8 cellular contexts compared by ENCODE assay signal in the genomic region with DNA sequence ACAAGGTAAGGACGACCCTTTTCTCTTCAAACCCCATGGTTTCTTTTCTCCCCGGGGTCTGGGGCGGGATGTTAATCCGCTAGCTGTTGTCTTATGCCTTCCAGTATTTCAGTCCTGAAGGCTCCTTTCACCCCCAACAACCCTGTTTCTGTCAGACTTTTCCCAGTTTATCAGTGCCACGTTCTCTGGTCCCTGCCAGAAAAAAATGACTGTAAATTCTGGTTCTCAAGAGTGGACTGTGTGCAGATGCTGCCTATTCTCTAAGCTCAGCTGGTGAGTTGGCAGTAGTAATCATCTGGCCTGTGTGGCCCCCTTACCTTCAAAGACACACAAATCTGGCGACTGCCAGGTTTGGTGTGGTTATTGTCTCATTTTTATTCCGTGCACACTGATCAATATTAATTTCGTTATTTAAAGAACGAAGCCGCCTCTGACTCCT. TPM values are rescaled to one million over a fixed set of nuclear protein-coding genes. Genes with fewer than 3 reads are reported as not detected.
DNase-seq lines count a peak whose midpoint lies in the region; ATAC-seq and TF ChIP-seq lines count a peak whose summit lies in the region.

No MANE protein-coding gene starts in this region.

- no peaks in the 10 kb centered on the region for H3K9me2 ChIP-seq in SK-N-SH

- ATAC-seq in HG03159 (IDR thresholded peaks at IDR 0.05; ENCODE audit: unreplicated experiment) = no peak
- no peak for ATAC-seq in GM18498 (IDR thresholded peaks at IDR 0.05; ENCODE audit: unreplicated experiment)

- TF ChIP-seq EP300 in SK-N-SH (IDR thresholded peaks at IDR 0.05; ENCODE audit: borderline replicate concordance in 1 of 2, low read depth in 1 of 2, low read length in 1 of 2) = no peak

- peak overlapping the region; percentile 99 for H3K9ac ChIP-seq in SK-N-SH

- H3F3A ChIP-seq in SK-N-SH (replicated peaks; ENCODE audit: insufficient read depth) = peaks cover 13% of the 10 kb centered on the region

- H4K20me1 ChIP-seq in SK-N-SH (ENCODE audit: insufficient read depth) = peaks cover 22% of the 10 kb centered on the region; the same call in 1 of the 2 replicates

- peak overlapping the region; percentile 68 to 74 for H3K4me3 ChIP-seq in SK-N-SH (ENCODE audit: low read depth in 2 of 2, low read length in 1 of 2)
- peak overlapping the region; percentile 61 to 68 for H3K4me3 ChIP-seq in foreskin fibroblast (ENCODE audit: low read depth in 1 of 2, low read length in 2 of 2)
- H3K4me3 ChIP-seq in skin epidermis = peak overlapping the region; percentile 65 to 98 (median 91)

- no peak for TF ChIP-seq RAD21 in SK-N-SH (IDR thresholded peaks at IDR 0.05; ENCODE audit: low read length)

- CTCF ChIA-PET in SK-N-SH (lab: Yijun Ruan, JAX) = interaction anchor here (0.7 to 1.4 kb wide), 5 partner anchors 9 to 212 kb away, joined by 3 to 4 read pairs (median 4); no protein-coding TSS in a partner anchor

- DNase-seq in NCI-H82 (lab: John Stamatoyannopoulos, UW) (peak; percentile 43), NCI-H82 treated with DMSO at 0.1 percent for 48 hours (lab: John Stamatoyannopoulos, UW; ENCODE audit: unreplicated experiment) (no peak), SK-N-SH (no peak), foreskin fibroblast (peak in 1 of 2 donors; percentile 22), putamen (ENCODE audit: low spot score) (no peak)

- peaks cover 67% of the 10 kb centered on the region for H3K79me2 ChIP-seq in SK-N-SH (ENCODE audit: insufficient read depth)

- POLR2A ChIA-PET in SK-N-SH (lab: Yijun Ruan, JAX) = no interaction called here

- 2% methylated on average over 10 of the region's 10 CpGs for WGBS in SK-N-SH (ENCODE audit: low lambda C conversion rate)

- no peaks in the 10 kb centered on the region for H3K27me3 ChIP-seq in SK-N-SH (ENCODE audit: insufficient read depth)

- TF ChIP-seq CTCF in SK-N-SH (IDR thresholded peaks at IDR 0.05) (no peak), foreskin fibroblast (IDR thresholded peaks at IDR 0.05; ENCODE audit: low read depth, low read length) (no peak)

- H2AFZ ChIP-seq in SK-N-SH (ENCODE audit: low read depth) = peak overlapping the region; percentile 42; the same call in 1 of the 2 replicates

- peaks cover 7 to 13% of the 10 kb centered on the region in 2 experiments for H3K36me3 ChIP-seq in SK-N-SH (replicated peaks in 1 of 2; ENCODE audit: control insufficient read depth in 1 of 2, insufficient read depth in 2 of 2, low read length in 1 of 2)

- peak overlapping the region; percentile 88 for H3K4me2 ChIP-seq in SK-N-SH

- peak overlapping the region; percentile 87 to 96 for H3K27ac ChIP-seq in SK-N-SH (ENCODE audit: low read depth in 2 of 2, low read length in 1 of 2)
- peak overlapping the region in 19 of 21 experiments; percentile 59 to 95 (median 89) for H3K27ac ChIP-seq in skin epidermis

- no peaks in the 10 kb centered on the region for H3K9me3 ChIP-seq in SK-N-SH

- H3K4me1 ChIP-seq in SK-N-SH (ENCODE audit: control insufficient read depth in 1 of 2, insufficient read depth in 2 of 2, low read depth in 1 of 2, low read length in 1 of 2) = peaks cover 0 to 7% of the 10 kb centered on the region in 2 experiments; a peak in 3 of 4 replicates

TF ChIP-seq in SK-N-SH, 30 proteins besides CTCF, POLR2A, EP300 and RAD21:
- TF ChIP-seq RCOR1 (IDR thresholded peaks at IDR 0.05; ENCODE audit: low read length) = no peak
- TF ChIP-seq FOXM1 (IDR thresholded peaks at IDR 0.05; ENCODE audit: low read depth) = no peak
- TF ChIP-seq RXRA (IDR thresholded peaks at IDR 0.05; ENCODE audit: borderline replicate concordance, low read depth) = no peak
- no peak for TF ChIP-seq GATA2 (CRISPR knock-in tag; IDR thresholded peaks at IDR 0.05)

RNA-seq across cellular contexts. Expression of a gene that starts 0.9 kb away (rescaled TPM):
- 28.1 and 33.3 TPM in 2 replicates for polyA plus RNA-seq in SK-N-SH (2012; rRNA removed)
- polyA plus RNA-seq in SK-N-SH (2012; cell fraction: cytosol; rRNA removed) = 47.4 and 56.2 TPM in 2 replicates
- polyA plus RNA-seq in SK-N-SH (2012; cell fraction: nucleus; rRNA removed) = 10.7 and 18.6 TPM in 2 replicates
